ENCODE assay signal across 1 cellular context in the genomic region with DNA sequence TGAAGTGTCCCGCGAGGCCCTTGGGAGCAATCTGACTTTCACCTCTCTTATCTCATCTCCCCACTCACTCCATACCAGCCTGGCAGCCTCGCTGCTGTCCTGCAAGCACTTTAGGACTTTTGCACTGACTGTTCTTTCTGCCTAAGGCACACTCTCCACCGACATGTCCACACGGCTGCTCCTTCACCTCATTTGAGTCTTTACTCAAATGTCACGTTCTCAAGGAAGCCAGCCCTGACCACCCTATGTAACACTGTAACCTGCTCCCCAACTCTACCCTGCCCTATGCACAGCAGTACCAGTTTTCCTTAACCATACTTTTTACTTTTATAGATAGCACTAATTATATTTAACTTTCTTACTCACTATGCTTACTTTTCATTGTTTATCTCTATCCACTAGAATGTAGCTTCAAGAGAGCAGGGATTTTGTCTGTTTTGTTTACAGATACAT.
TF ChIP-seq lines count a peak whose summit lies in the region.

No MANE protein-coding gene starts in this region.

TF ChIP-seq in H1, 55 proteins besides CTCF, POLR2A, EP300 and RAD21 (continued from another document):
- TF ChIP-seq EGR1 (IDR thresholded peaks at IDR 0.05; ENCODE audit: borderline replicate concordance, low read depth, low read length) (no peak), JUN (IDR thresholded peaks at IDR 0.05; ENCODE audit: low read depth, low read length) (no peak), TAF7 (optimal IDR thresholded peaks at IDR 0.05; ENCODE audit: borderline replicate concordance, low read depth, low read length) (no peak), GABPA (IDR thresholded peaks at IDR 0.05; ENCODE audit: borderline replicate concordance, insufficient read depth, low read length) (no peak), SIRT6 (IDR thresholded peaks at IDR 0.05; ENCODE audit: low read length) (no peak), BCL11A (IDR thresholded peaks at IDR 0.05; ENCODE audit: low read depth in 2 of 2, low read length in 2 of 2) (no peak), SIN3A (conservative IDR thresholded peaks at IDR 0.05 in 1 of 2, IDR thresholded peaks at IDR 0.05 in 1 of 2; ENCODE audit: low read depth in 1 of 2, low read length in 2 of 2) (no peak), RFX5 (IDR thresholded peaks at IDR 0.05; ENCODE audit: borderline replicate concordance, low read depth, low read length) (no peak), CEBPB (IDR thresholded peaks at IDR 0.05; ENCODE audit: low read depth, low read length) (no peak), JUND (IDR thresholded peaks at IDR 0.05; ENCODE audit: low read length) (no peak), ATF2 (IDR thresholded peaks at IDR 0.05; ENCODE audit: low read length) (no peak), RBBP5 (IDR thresholded peaks at IDR 0.05; ENCODE audit: borderline replicate concordance, low read depth, low read length) (no peak), CHD1 (IDR thresholded peaks at IDR 0.05; ENCODE audit: low read depth, low read length) (no peak), USF2 (IDR thresholded peaks at IDR 0.05; ENCODE audit: low read length) (no peak), SRF (IDR thresholded peaks at IDR 0.05; ENCODE audit: low read depth, low read length) (no peak)
- TF ChIP-seq, protein P1, sequence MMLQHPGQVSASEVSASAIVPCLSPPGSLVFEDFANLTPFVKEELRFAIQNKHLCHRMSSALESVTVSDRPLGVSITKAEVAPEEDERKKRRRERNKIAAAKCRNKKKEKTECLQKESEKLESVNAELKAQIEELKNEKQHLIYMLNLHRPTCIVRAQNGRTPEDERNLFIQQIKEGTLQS (IDR thresholded peaks at IDR 0.05; ENCODE audit: insufficient read depth, low read depth, low read length): no peak
TF ChIP-seq in H1: peak in this region for 0.
